ENCODE assay signal across 2 cellular contexts in the genomic region with DNA sequence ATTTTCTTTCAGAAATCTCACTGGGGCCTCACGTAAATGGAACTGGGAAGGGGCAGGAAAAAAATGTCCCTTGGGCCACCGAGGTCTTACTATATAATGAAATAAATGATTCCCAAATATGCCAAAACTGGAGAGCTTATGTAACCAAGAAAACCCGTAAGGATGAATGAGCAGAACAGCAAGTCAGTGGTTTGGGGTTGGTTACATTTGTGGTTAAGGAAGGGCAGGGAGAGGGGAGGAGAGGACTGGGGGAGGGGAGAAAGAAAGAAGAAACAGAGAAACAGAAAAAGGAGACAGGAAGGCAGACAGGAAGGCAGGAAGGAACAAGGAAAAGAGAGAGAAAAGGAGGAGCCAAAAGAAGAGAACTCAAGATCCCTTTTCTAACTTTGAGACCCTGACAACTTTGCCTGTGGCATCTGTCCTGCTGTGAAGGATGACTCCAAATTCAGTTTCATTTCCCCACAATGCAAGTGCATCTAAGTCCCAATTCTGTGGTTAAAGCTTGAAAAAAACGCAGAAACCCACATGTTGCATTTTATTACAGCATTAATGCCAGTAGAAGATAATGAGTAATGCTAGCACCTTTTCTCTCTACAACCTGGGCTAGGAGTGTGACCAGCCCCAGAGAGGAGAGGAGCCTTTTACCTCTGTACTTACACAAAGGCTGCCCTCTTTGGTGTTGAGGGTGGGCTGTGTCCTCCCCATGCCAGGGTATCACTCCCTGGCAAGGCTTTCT.
TF ChIP-seq lines count a peak whose summit lies in the region.

No MANE protein-coding gene starts in this region.

TF ChIP-seq in IMR-90, 13 proteins besides CTCF, POLR2A, EP300 and RAD21 (continued from another document):
- TF ChIP-seq MAZ (IDR thresholded peaks at IDR 0.05; ENCODE audit: borderline replicate concordance, low read depth, low read length) (no peak), ELK1 (IDR thresholded peaks at IDR 0.05; ENCODE audit: borderline replicate concordance, low read depth, low read length) (no peak), CHD1 (IDR thresholded peaks at IDR 0.05; ENCODE audit: low read depth, low read length) (no peak), CEBPB (IDR thresholded peaks at IDR 0.05; ENCODE audit: low read depth, low read length) (no peak), NFE2L2 (IDR thresholded peaks at IDR 0.05; ENCODE audit: low read depth, low read length) (no peak), USF2 (IDR thresholded peaks at IDR 0.05; ENCODE audit: low read depth, low read length) (no peak), RFX5 (IDR thresholded peaks at IDR 0.05; ENCODE audit: low read depth, low read length) (no peak)

TF ChIP-seq in SK-N-SH, 30 proteins besides CTCF, POLR2A, EP300 and RAD21 (continued from another document):
- TF ChIP-seq, protein P1, sequence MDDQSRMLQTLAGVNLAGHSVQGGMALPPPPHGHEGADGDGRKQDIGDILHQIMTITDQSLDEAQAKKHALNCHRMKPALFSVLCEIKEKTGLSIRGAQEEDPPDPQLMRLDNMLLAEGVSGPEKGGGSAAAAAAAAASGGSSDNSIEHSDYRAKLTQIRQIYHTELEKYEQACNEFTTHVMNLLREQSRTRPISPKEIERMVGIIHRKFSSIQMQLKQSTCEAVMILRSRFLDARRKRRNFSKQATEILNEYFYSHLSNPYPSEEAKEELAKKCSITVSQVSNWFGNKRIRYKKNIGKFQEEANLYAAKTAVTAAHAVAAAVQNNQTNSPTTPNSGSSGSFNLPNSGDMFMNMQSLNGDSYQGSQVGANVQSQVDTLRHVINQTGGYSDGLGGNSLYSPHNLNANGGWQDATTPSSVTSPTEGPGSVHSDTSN (IDR thresholded peaks at IDR 0.05), result no peak
- no peak for TF ChIP-seq MAX (IDR thresholded peaks at IDR 0.05; ENCODE audit: low read depth)
- no peak for TF ChIP-seq NRF1 (IDR thresholded peaks at IDR 0.05; ENCODE audit: low read depth, low read length)
- no peak for TF ChIP-seq SMC3 (IDR thresholded peaks at IDR 0.05; ENCODE audit: low read depth, low read length)
- TF ChIP-seq USF2 (IDR thresholded peaks at IDR 0.05; ENCODE audit: borderline replicate concordance, low read depth, low read length), result no peak
- no peak for TF ChIP-seq ZBTB33 (IDR thresholded peaks at IDR 0.05; ENCODE audit: borderline replicate concordance, low read depth)
- TF ChIP-seq RCOR1 (IDR thresholded peaks at IDR 0.05; ENCODE audit: low read length), result no peak
- TF ChIP-seq FOSL2 (IDR thresholded peaks at IDR 0.05; ENCODE audit: borderline replicate concordance, low read depth), result no peak
